Comparison of ENCODE assay signal across 8 cellular contexts in the genomic region with DNA sequence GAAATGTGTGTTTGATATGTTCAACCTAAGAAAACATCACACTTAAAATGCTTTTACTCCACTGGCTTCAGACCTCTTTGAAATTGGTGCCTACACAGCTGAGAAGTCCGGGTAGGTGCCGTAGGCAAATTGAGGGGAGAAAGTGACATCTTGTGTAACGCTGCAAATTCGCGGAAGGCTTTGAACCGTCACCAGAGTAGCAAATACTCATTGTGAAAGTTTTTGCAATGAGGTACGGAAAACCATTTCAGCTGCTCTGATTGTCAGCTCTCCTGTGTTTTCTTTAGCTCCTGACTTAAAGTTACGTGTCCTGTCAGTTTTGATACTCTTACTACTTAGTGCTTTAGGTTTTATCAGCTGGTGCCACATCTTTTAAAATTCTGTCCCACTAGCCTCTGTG.
DNase-seq lines count a peak whose midpoint lies in the region; ATAC-seq and TF ChIP-seq lines count a peak whose summit lies in the region.

No MANE protein-coding gene starts in this region.

- DNase-seq in GM06990 (ENCODE audit: extremely low read depth, insufficient read length) (peak; percentile 38), kidney epithelial cell (ENCODE audit: low read depth) (peak; percentile 10), activated gamma-delta T cell treated with Interleukin-2 at 50 U/mL for 16 hours (no peak), NCI-H2227 treated with DMSO at 0.1 percent for 48 hours (lab: John Stamatoyannopoulos, UW) (no peak), UCSD-AML1 (lab: John Stamatoyannopoulos, UW; ENCODE audit: unreplicated experiment) (no peak), RPMI8226 (no peak)

- no peak overlapping the region for H3K4me3 ChIP-seq in GM06990 (replicated peaks; ENCODE audit: low read depth, low read length)
- H3K4me3 ChIP-seq in kidney epithelial cell (ENCODE audit: low read depth, low read length), result no peak overlapping the region

- no peaks in the 10 kb centered on the region; the same call in none of the 2 replicates for H3K27me3 ChIP-seq in GM06990 (replicated peaks; ENCODE audit: control insufficient read depth, insufficient read depth, low read length)
- H3K27me3 ChIP-seq in kidney epithelial cell (ENCODE audit: control insufficient read depth, insufficient read depth, low read length), result no peaks in the 10 kb centered on the region

- TF ChIP-seq CTCF in GM06990 (IDR thresholded peaks at IDR 0.05; ENCODE audit: insufficient read depth, low read length, poor library complexity, severe bottlenecking), result no peak
- TF ChIP-seq CTCF in kidney epithelial cell (IDR thresholded peaks at IDR 0.05; ENCODE audit: insufficient read depth, low read length, poor library complexity, severe bottlenecking), result no peak

- H3K36me3 ChIP-seq in GM06990 (ENCODE audit: control insufficient read depth, insufficient read depth, low read length) (no peaks in the 10 kb centered on the region), kidney epithelial cell (ENCODE audit: control insufficient read depth, insufficient read depth, low read length) (no peaks in the 10 kb centered on the region)

- ATAC-seq in GM19463 (IDR thresholded peaks at IDR 0.05; ENCODE audit: unreplicated experiment) (peak; percentile 97), HG03469 (IDR thresholded peaks at IDR 0.05; ENCODE audit: unreplicated experiment) (peak; percentile 98)

Comparison
In these comparisons a context has a peak if more than half of its experiments do, and no peak if none do; other contexts are left out.
1. DNase-seq: peak in GM06990 (single experiment) and kidney epithelial cell (single experiment); none in activated gamma-delta T cell treated with Interleukin-2 at 50 U/mL for 16 hours (single experiment), NCI-H2227 treated with DMSO at 0.1 percent for 48 hours (single experiment), UCSD-AML1 (single experiment) and RPMI8226 (single experiment).